31 cellular contexts compared by ENCODE assay signal in the genomic region with DNA sequence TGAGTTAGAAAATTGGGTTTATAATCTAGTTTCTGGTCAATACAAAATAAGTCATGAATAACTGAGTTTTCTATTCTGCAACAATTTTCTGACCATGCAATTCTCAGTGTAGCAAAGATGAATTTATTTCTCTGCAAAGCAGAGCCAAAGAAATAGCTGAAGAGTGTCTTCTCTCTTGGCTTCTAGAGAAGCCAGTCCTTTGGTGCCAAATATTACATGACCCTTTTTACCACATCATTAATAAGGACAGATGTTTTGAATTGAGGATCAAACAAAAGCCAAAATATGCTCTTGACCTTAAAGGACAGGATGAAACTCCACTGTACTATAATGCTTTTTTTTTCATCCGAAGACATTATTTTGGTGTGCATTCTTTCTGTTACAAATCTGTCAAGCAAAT. TPM values are rescaled to one million over a fixed set of nuclear protein-coding genes. Genes with fewer than 3 reads are reported as not detected.
"Had no signal": no experiment of that assay in that cellular context is flagged by ENCODE, and none has a peak within 500 bp of the region (broad histone marks: within the 10 kb centered on the region; RNA-seq: fewer than 3 reads in every experiment).

No MANE protein-coding gene starts in this region.

- H3K4me3 ChIP-seq: left lung, lower lobe of right lung, pancreas, prostate gland, sigmoid colon, spleen, suprapubic skin, thoracic aorta, tibial artery, upper lobe of right lung had no signal

- DNase-seq: hypothalamus; immature natural killer cell; kidney; left colon; left lung; lower lobe of right lung; mammary epithelial cell; mesenchymal stem cell; naive thymus-derived CD8-positive, alpha-beta T cell; nucleus accumbens; pancreas; posterior cingulate gyrus; retina; right cardiac atrium; sigmoid colon; small intestine; spleen; stimulated activated CD4-positive, alpha-beta T cell treated with anti-CD3 and anti-CD28 coated beads, Interleukin-4, amount 100 ng/mL, for 24 hours; stimulated activated naive CD4-positive, alpha-beta T cell; tibial artery; trophoblast cell; upper lobe of right lung had no signal

- ATAC-seq: left colon; left lung; lower lobe of right lung; naive thymus-derived CD8-positive, alpha-beta T cell; pancreas; right cardiac atrium; stimulated activated effector memory CD8-positive, alpha-beta T cell treated with anti-CD3 and anti-CD28 coated beads, Interleukin-12 subunit alpha, Interleukin-12 subunit beta, amount 100 ng/mL, for 72 hours; upper lobe of right lung had no signal

- H3K36me3 ChIP-seq: left lung, lower lobe of right lung, pancreas, prostate gland, sigmoid colon, spleen, suprapubic skin, thoracic aorta, tibial artery, upper lobe of right lung had no signal

- H3K9me3 ChIP-seq: pancreas, prostate gland, suprapubic skin had no signal

- FAIRE-seq: islet of Langerhans, kidney, pancreas, small intestine, urothelium cell line had no signal

- H3K27ac ChIP-seq: left lung, lower lobe of right lung, pancreas, prostate gland, sigmoid colon, spleen, suprapubic skin, thoracic aorta, tibial artery, upper lobe of right lung had no signal

- H3K27me3 ChIP-seq: left lung, pancreas, sigmoid colon, spleen, suprapubic skin, tibial artery, upper lobe of right lung had no signal

- H3K4me1 ChIP-seq: left lung, lower lobe of right lung, pancreas, prostate gland, sigmoid colon, spleen, suprapubic skin, tibial artery, upper lobe of right lung had no signal

RNA-seq across cellular contexts. Expression of gene OSTN, which starts 40.2 kb away (rescaled TPM):
- total RNA-seq: kidney; left colon; left lung; liver; lower lobe of right lung; mammary epithelial cell; mucosa of gallbladder; naive thymus-derived CD8-positive, alpha-beta T cell; pancreas; spleen; subcutaneous adipose tissue; thoracic aorta; upper lobe of right lung had no signal
